In the genomic region with DNA sequence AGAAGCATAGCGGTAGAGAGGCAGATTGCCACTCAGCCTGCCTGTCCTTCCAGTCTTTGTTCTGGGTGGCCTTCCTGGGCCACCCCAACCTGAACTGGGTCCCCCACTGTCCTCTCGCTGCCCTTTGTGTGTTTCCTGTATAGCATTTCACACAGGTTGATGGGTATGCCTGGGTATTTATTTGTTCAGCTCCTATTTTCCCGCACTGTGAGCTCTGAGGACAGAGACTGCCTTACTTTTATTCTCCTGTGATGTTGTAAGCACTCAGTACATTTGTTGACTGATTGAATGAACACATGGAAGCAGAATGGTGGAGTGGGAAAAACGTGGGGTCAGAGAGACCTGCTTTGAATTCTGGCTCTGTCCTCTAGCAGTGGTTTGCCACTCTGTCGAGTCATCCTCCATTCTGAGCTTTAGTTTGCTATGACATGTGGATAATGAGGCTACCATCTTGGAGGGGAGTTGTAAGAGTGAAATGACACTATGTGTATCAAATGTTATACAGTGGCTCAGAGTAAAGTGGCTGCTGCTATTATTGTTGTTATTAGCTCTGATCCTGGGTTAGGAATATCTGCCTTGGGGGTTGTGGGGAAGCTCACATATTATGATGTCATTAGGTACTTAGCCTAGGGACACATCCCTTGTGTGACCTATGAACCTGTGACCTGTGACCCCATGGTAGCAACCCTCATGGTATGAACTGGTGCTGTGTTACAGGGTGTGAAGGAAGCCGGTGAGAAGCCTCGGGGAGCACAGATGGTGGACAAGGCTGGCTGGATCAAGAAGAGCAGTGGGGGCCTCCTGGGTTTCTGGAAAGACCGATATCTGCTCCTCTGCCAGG, we compare ENCODE assay signal across 14 cellular contexts. TPM values are rescaled to one million over a fixed set of nuclear protein-coding genes. Genes with fewer than 3 reads are reported as not detected.
DNase-seq lines count a peak whose midpoint lies in the region; ATAC-seq lines count a peak whose summit lies in the region.
"Had no signal": no experiment of that assay in that cellular context is flagged by ENCODE, and none has a peak within 500 bp of the region (broad histone marks: within the 10 kb centered on the region; RNA-seq: fewer than 3 reads in every experiment).

No MANE protein-coding gene starts in this region.

- H3K27me3 Mint-ChIP-seq in stimulated activated naive CD8-positive, alpha-beta T cell treated with anti-CD3 and anti-CD28 coated beads, Interleukin-15, Interleukin-2, amounts not matched to agents 100 ng/mL and 50 ng/mL, for 24 hours, result no peaks in the 10 kb centered on the region
- H3K27me3 Mint-ChIP-seq in central memory CD8-positive, alpha-beta T cell, result no peaks in the 10 kb centered on the region
- no peaks in the 10 kb centered on the region for H3K27me3 Mint-ChIP-seq in natural killer cell treated with Interleukin-12 subunit alpha and Interleukin-12 subunit beta and Interleukin-15 and Interleukin-18, amount 100 ng/mL, for 72 hours

- DNase-seq in stimulated activated naive CD8-positive, alpha-beta T cell treated with anti-CD3 and anti-CD28 coated beads, Interleukin-15, Interleukin-2, amounts not matched to agents 100 U/mL and 50 U/mL, for 24 hours, result no peak
- no peak for DNase-seq in central memory CD8-positive, alpha-beta T cell (ENCODE audit: low spot score in 2 of 2)
- no peak for DNase-seq in natural killer cell treated with Interleukin-12 subunit alpha and Interleukin-12 subunit beta and Interleukin-15 and Interleukin-18, amount 100 ng/mL, for 72 hours (ENCODE audit: low spot score)
- no peak for DNase-seq in DMS79 treated with DMSO at 0.1 percent for 48 hours (lab: John Stamatoyannopoulos, UW)
- DNase-seq: hypothalamus, left ventricle myocardium superior, MG63, NCI-H2081, T1000, uterus had no signal

- no peak for ATAC-seq in stimulated activated naive CD8-positive, alpha-beta T cell treated with anti-CD3 and anti-CD28 coated beads, Interleukin-15, Interleukin-2, amounts not matched to agents 100 U/mL and 50 U/mL, for 24 hours
- ATAC-seq in central memory CD8-positive, alpha-beta T cell (replicated peaks; ENCODE audit: extremely low read depth, poor library complexity, severe bottlenecking), result no peak
- ATAC-seq in natural killer cell treated with Interleukin-12 subunit alpha and Interleukin-12 subunit beta and Interleukin-15 and Interleukin-18, amount 100 ng/mL, for 72 hours, result no peak
- ATAC-seq in GM19395 (IDR thresholded peaks at IDR 0.05; ENCODE audit: unreplicated experiment) (no peak), HG03095 (IDR thresholded peaks at IDR 0.05; ENCODE audit: unreplicated experiment) (no peak), GM18520 (IDR thresholded peaks at IDR 0.05; ENCODE audit: unreplicated experiment) (no peak)
- ATAC-seq: left ventricle myocardium superior had no signal

- H3K27ac Mint-ChIP-seq in stimulated activated naive CD8-positive, alpha-beta T cell treated with anti-CD3 and anti-CD28 coated beads, Interleukin-15, Interleukin-2, amounts not matched to agents 100 ng/mL and 50 ng/mL, for 24 hours, result peak overlapping the region; percentile 5
- no peak overlapping the region for H3K27ac Mint-ChIP-seq in central memory CD8-positive, alpha-beta T cell (ENCODE audit: low read depth)
- peak overlapping the region; percentile 48 to 87 for H3K27ac Mint-ChIP-seq in natural killer cell treated with Interleukin-12 subunit alpha and Interleukin-12 subunit beta and Interleukin-15 and Interleukin-18, amount 100 ng/mL, for 72 hours

- no peak overlapping the region for H3K4me3 Mint-ChIP-seq in stimulated activated naive CD8-positive, alpha-beta T cell treated with anti-CD3 and anti-CD28 coated beads, Interleukin-15, Interleukin-2, amounts not matched to agents 100 ng/mL and 50 ng/mL, for 24 hours
- peak overlapping the region; percentile 5 for H3K4me3 Mint-ChIP-seq in central memory CD8-positive, alpha-beta T cell
- H3K4me3 Mint-ChIP-seq in natural killer cell treated with Interleukin-12 subunit alpha and Interleukin-12 subunit beta and Interleukin-15 and Interleukin-18, amount 100 ng/mL, for 72 hours, result peak overlapping the region; percentile 30

- peaks cover 20% of the 10 kb centered on the region for H3K36me3 Mint-ChIP-seq in stimulated activated naive CD8-positive, alpha-beta T cell treated with anti-CD3 and anti-CD28 coated beads, Interleukin-15, Interleukin-2, amounts not matched to agents 100 ng/mL and 50 ng/mL, for 24 hours (ENCODE audit: low read depth)
- H3K36me3 Mint-ChIP-seq in central memory CD8-positive, alpha-beta T cell (ENCODE audit: insufficient read depth), result peaks cover 32% of the 10 kb centered on the region
- peaks cover 22% of the 10 kb centered on the region for H3K36me3 Mint-ChIP-seq in natural killer cell treated with Interleukin-12 subunit alpha and Interleukin-12 subunit beta and Interleukin-15 and Interleukin-18, amount 100 ng/mL, for 72 hours

- H3K9me3 Mint-ChIP-seq in stimulated activated naive CD8-positive, alpha-beta T cell treated with anti-CD3 and anti-CD28 coated beads, Interleukin-15, Interleukin-2, amounts not matched to agents 100 ng/mL and 50 ng/mL, for 24 hours, result no peaks in the 10 kb centered on the region
- no peaks in the 10 kb centered on the region for H3K9me3 Mint-ChIP-seq in central memory CD8-positive, alpha-beta T cell
- H3K9me3 Mint-ChIP-seq in natural killer cell treated with Interleukin-12 subunit alpha and Interleukin-12 subunit beta and Interleukin-15 and Interleukin-18, amount 100 ng/mL, for 72 hours, result no peaks in the 10 kb centered on the region

- peaks cover 52% of the 10 kb centered on the region for H3K4me1 Mint-ChIP-seq in stimulated activated naive CD8-positive, alpha-beta T cell treated with anti-CD3 and anti-CD28 coated beads, Interleukin-15, Interleukin-2, amounts not matched to agents 100 ng/mL and 50 ng/mL, for 24 hours (ENCODE audit: low read depth)
- peaks cover 74% of the 10 kb centered on the region for H3K4me1 Mint-ChIP-seq in central memory CD8-positive, alpha-beta T cell
- H3K4me1 Mint-ChIP-seq in natural killer cell treated with Interleukin-12 subunit alpha and Interleukin-12 subunit beta and Interleukin-15 and Interleukin-18, amount 100 ng/mL, for 72 hours (ENCODE audit: low read depth in 2 of 2), result peaks cover 62 to 65% of the 10 kb centered on the region in 2 donors

RNA-seq across cellular contexts. Expression of a gene that starts 6.4 kb away (rescaled TPM):
- total RNA-seq in natural killer cell treated with Interleukin-12 subunit alpha and Interleukin-12 subunit beta and Interleukin-15 and Interleukin-18, amount 100 ng/mL, for 72 hours, result 10 to 100 TPM; 31.2 to 47.2 TPM

RNA-seq across cellular contexts. Expression of a gene that starts 22.6 kb away (rescaled TPM):
- total RNA-seq in natural killer cell treated with Interleukin-12 subunit alpha and Interleukin-12 subunit beta and Interleukin-15 and Interleukin-18, amount 100 ng/mL, for 72 hours, result 10 to 100 TPM; 24.7 to 91.9 TPM
